9 cellular contexts compared by ENCODE assay signal in genomic region chr19:38862321-38863059, GRCh38. TPM values are rescaled to one million over a fixed set of nuclear protein-coding genes. Genes with fewer than 3 reads are reported as not detected.
DNase-seq lines count a peak whose midpoint lies in the region; ATAC-seq and TF ChIP-seq lines count a peak whose summit lies in the region.
"Had no signal": no experiment of that assay in that cellular context is flagged by ENCODE, and none has a peak within 500 bp of the region (broad histone marks: within the 10 kb centered on the region; RNA-seq: fewer than 3 reads in every experiment).

No MANE protein-coding gene starts in this region.

- DNase-seq in DMS79 treated with DMSO at 0.1 percent for 48 hours (lab: John Stamatoyannopoulos, UW): peak; percentile 98
- DNase-seq in NCI-H2107 (lab: John Stamatoyannopoulos, UW): peak; percentile 44
- peak; percentile 55 to 85 (median 75) for DNase-seq in body of pancreas
- no peak for DNase-seq in progenitor cell of endocrine pancreas (ENCODE audit: low spot score, unreplicated experiment)
- DNase-seq in GM03348 (ENCODE audit: low spot score): no peak
- DNase-seq in RKO (ENCODE audit: low spot score): no peak
- no peak for DNase-seq in mesenteric fat pad (ENCODE audit: low spot score)

- H3K27me3 Mint-ChIP-seq in progenitor cell of endocrine pancreas: no peaks in the 10 kb centered on the region
- H3K27me3 Mint-ChIP-seq: central memory CD8-positive, alpha-beta T cell had no signal

- no peak overlapping the region for H3K4me3 Mint-ChIP-seq in progenitor cell of endocrine pancreas (ENCODE audit: low read depth)
- H3K4me3 Mint-ChIP-seq: central memory CD8-positive, alpha-beta T cell had no signal

- no peak for TF ChIP-seq POLR2A in body of pancreas (IDR thresholded peaks at IDR 0.05)

- H3K27me3 ChIP-seq in body of pancreas: no peaks in the 10 kb centered on the region

- intact Hi-C loops in body of pancreas (cut with DNase I): no loop called here

- ATAC-seq in body of pancreas (peak; percentile 88), GM21825 (IDR thresholded peaks at IDR 0.05; ENCODE audit: unreplicated experiment) (no peak)

- H3K9me3 Mint-ChIP-seq in progenitor cell of endocrine pancreas (ENCODE audit: low read depth): no peaks in the 10 kb centered on the region
- H3K9me3 Mint-ChIP-seq: central memory CD8-positive, alpha-beta T cell had no signal

- no peaks in the 10 kb centered on the region for H3K36me3 Mint-ChIP-seq in progenitor cell of endocrine pancreas (ENCODE audit: insufficient read depth)

- H3K27ac ChIP-seq in body of pancreas: peak overlapping the region; percentile 41 to 88 (median 76)

- no peaks in the 10 kb centered on the region for H3K9me3 ChIP-seq in body of pancreas

- H3K36me3 ChIP-seq in body of pancreas (replicated peaks in 1 of 2; ENCODE audit: insufficient read depth in 1 of 2, low read depth in 2 of 2): no peaks in the 10 kb centered on the region

- TF ChIP-seq CTCF in body of pancreas (IDR thresholded peaks at IDR 0.05) (no peak), progenitor cell of endocrine pancreas (IDR thresholded peaks at IDR 0.05; ENCODE audit: unreplicated experiment) (no peak)

- H3K4me1 ChIP-seq in body of pancreas: peaks cover 31% of the 10 kb centered on the region

- H3K4me1 Mint-ChIP-seq in progenitor cell of endocrine pancreas (ENCODE audit: low read depth): peaks cover 13% of the 10 kb centered on the region

- no peak overlapping the region for H3K4me3 ChIP-seq in body of pancreas

- H3K27ac Mint-ChIP-seq in progenitor cell of endocrine pancreas: peak overlapping the region; percentile 31

- 37 to 40% methylated on average over 10 of the region's 10 CpGs for WGBS in body of pancreas, 2 donors

RNA-seq across cellular contexts. Expression of gene HNRNPL, which starts 12.7 kb away (rescaled TPM):
- total RNA-seq in body of pancreas (100 to 1,000 TPM in 1 of 2 donors, 10 to 100 TPM in 1; 80.4 to 139 TPM), progenitor cell of endocrine pancreas (444 and 461 TPM in 2 replicates), mesenteric fat pad (231 TPM)

RNA-seq across cellular contexts. Expression of gene RINL, which starts 15.6 kb away (rescaled TPM):
- total RNA-seq in body of pancreas: 10 to 100 TPM in 1 of 2 donors, 1 to 10 TPM in 1; 6.9 to 13.7 TPM
- 2.6 and 3.0 TPM in 2 replicates for total RNA-seq in progenitor cell of endocrine pancreas
- 8.9 TPM for total RNA-seq in mesenteric fat pad

RNA-seq across cellular contexts. Expression of gene ECH1, which starts 30.9 kb away (rescaled TPM):
- total RNA-seq in body of pancreas: 10 to 100 TPM; 87.4 to 93.3 TPM
- 86.9 and 93.5 TPM in 2 replicates for total RNA-seq in progenitor cell of endocrine pancreas
- 302 TPM for total RNA-seq in mesenteric fat pad

RNA-seq across cellular contexts. Expression of gene SIRT2, which starts 36.9 kb away (rescaled TPM):
- total RNA-seq in body of pancreas (10 to 100 TPM; 33.2 to 39.6 TPM), progenitor cell of endocrine pancreas (33.4 and 38.0 TPM in 2 replicates), mesenteric fat pad (60.2 TPM)

RNA-seq across cellular contexts. Expression of gene NFKBIB, which starts 37.3 kb away (rescaled TPM):
- total RNA-seq in body of pancreas (10 to 100 TPM in 1 of 2 donors, 1 to 10 TPM in 1; 7.8 to 28.3 TPM), progenitor cell of endocrine pancreas (18.0 and 18.8 TPM in 2 replicates), mesenteric fat pad (24.2 TPM)

Comparison
In these comparisons a context has a peak if more than half of its experiments do, and no peak if none do; other contexts are left out.
1. DNase-seq: peak in DMS79 treated with DMSO at 0.1 percent for 48 hours (single experiment), NCI-H2107 (single experiment) and body of pancreas (4 of 4); none in progenitor cell of endocrine pancreas (single experiment), GM03348 (single experiment), RKO (single experiment) and mesenteric fat pad (single experiment).